8 cellular contexts compared by ENCODE assay signal in genomic region chr12:110502449-110502738, GRCh38. TPM values are rescaled to one million over a fixed set of nuclear protein-coding genes. Genes with fewer than 3 reads are reported as not detected.
DNase-seq lines count a peak whose midpoint lies in the region; ATAC-seq, FAIRE-seq and TF ChIP-seq lines count a peak whose summit lies in the region.

No MANE protein-coding gene starts in this region.

- no peaks in the 10 kb centered on the region for H3K27me3 ChIP-seq in CD4-positive, alpha-beta T cell (ENCODE audit: control insufficient read depth, insufficient read depth, low read length)
- H3K27me3 ChIP-seq in astrocyte (ENCODE audit: insufficient read depth, low read length), result no peaks in the 10 kb centered on the region

- POLR2A ChIA-PET in CD4-positive, alpha-beta T cell (lab: Charles Lee), result interaction anchor here (0.5 to 3.8 kb wide), 24 partner anchors 9 to 423 kb away, joined by 3 to 115 read pairs (median 5); partner anchors contain the start of genes ARPC3, FAM216A, GPN3 and TCTN1

- H3K27ac ChIP-seq in CD4-positive, alpha-beta T cell (ENCODE audit: low read depth, low read length), result peak overlapping the region; percentile 93
- H3K27ac ChIP-seq in astrocyte (ENCODE audit: low read depth, low read length) (peak overlapping the region; percentile 21), mesodermal cell (ENCODE audit: low read depth, low read length, severe bottlenecking) (no peak overlapping the region)

- in situ Hi-C loops in KBM-7 (cut with MboI; ENCODE audit: low pct_unique_long_range_greater_than_20kb, low sequenced_read_pairs), result no loop called here

- peaks cover 3% of the 10 kb centered on the region for H4K20me1 ChIP-seq in astrocyte (ENCODE audit: insufficient read depth, low read length)

- peaks cover 45% of the 10 kb centered on the region for H3K79me2 ChIP-seq in astrocyte (ENCODE audit: insufficient read depth, low read length)

- no peak for TF ChIP-seq CTCF in CD4-positive, alpha-beta T cell (IDR thresholded peaks at IDR 0.05)
- no peak for TF ChIP-seq CTCF in astrocyte (IDR thresholded peaks at IDR 0.05; ENCODE audit: insufficient read depth, low read depth, low read length)

- H3K9ac ChIP-seq in astrocyte (ENCODE audit: low read length), result peak overlapping the region; percentile 95

- FAIRE-seq in astrocyte (lab: Jason Lieb, UNC), result no peak

- peaks cover 39% of the 10 kb centered on the region for H3K4me1 Mint-ChIP-seq in CD4-positive, alpha-beta T cell (ENCODE audit: low read depth)
- H3K4me1 Mint-ChIP-seq in astrocyte (ENCODE audit: low read depth, unreplicated experiment), result peaks cover 11% of the 10 kb centered on the region

- peak overlapping the region; percentile 98 for H3K4me3 Mint-ChIP-seq in CD4-positive, alpha-beta T cell
- peak overlapping the region; percentile 99 for H3K4me3 Mint-ChIP-seq in astrocyte (ENCODE audit: unreplicated experiment)

- WGBS in mesodermal cell (ENCODE audit: insufficient coverage in 2 of 2), 2 experiments, result 94 to 95% methylated on average over 5 to 7 of the region's 7 CpGs

- H2AFZ ChIP-seq in astrocyte (ENCODE audit: low read depth, low read length), result peak overlapping the region; percentile 90

- no peaks in the 10 kb centered on the region for H3K9me3 Mint-ChIP-seq in CD4-positive, alpha-beta T cell
- no peaks in the 10 kb centered on the region for H3K9me3 Mint-ChIP-seq in astrocyte (ENCODE audit: unreplicated experiment)

- peaks cover 12% of the 10 kb centered on the region for H3K36me3 Mint-ChIP-seq in CD4-positive, alpha-beta T cell (ENCODE audit: low read depth)
- peaks cover 1% of the 10 kb centered on the region for H3K36me3 Mint-ChIP-seq in astrocyte (ENCODE audit: low read depth, unreplicated experiment)

- no peaks in the 10 kb centered on the region for H3K27me3 Mint-ChIP-seq in CD4-positive, alpha-beta T cell
- H3K27me3 Mint-ChIP-seq in astrocyte (ENCODE audit: low read depth, unreplicated experiment), result no peaks in the 10 kb centered on the region

- no peak for DNase-seq in CD4-positive, alpha-beta T cell
- DNase-seq in astrocyte (ENCODE audit: low read depth) (no peak), KBM-7 (no peak), NCI-H2196 treated with DMSO at 0.1 percent for 48 hours (lab: John Stamatoyannopoulos, UW; ENCODE audit: unreplicated experiment) (no peak), islet precursor cell (no peak), NCI-H187 (lab: John Stamatoyannopoulos, UW) (no peak)

- intact Hi-C loops in CD4-positive, alpha-beta T cell (cut with DNase I, micrococcal nuclease), result loop anchor here (1.0 to 5.0 kb wide), 5 partner anchors 34 to 235 kb away; partner anchors contain the start of genes ARPC3 (in 2 of the 2), PPTC7 (in 2 of the 2), FAM216A (in 1 of the 2) and GPN3 (in 1 of the 2)

- H3K9me3 ChIP-seq in CD4-positive, alpha-beta T cell (ENCODE audit: control insufficient read depth, low read length), result no peaks in the 10 kb centered on the region
- H3K9me3 ChIP-seq in astrocyte (ENCODE audit: insufficient read depth, low read depth, low read length) (no peaks in the 10 kb centered on the region), mesodermal cell (ENCODE audit: control insufficient read depth, low read length) (peaks cover 7% of the 10 kb centered on the region)

- H3K4me3 ChIP-seq in astrocyte (ENCODE audit: insufficient read depth, low read depth, low read length) (peak overlapping the region; percentile 93), mesodermal cell (ENCODE audit: extremely low read depth, insufficient read depth, low read length, poor library complexity, severe bottlenecking) (peak overlapping the region; percentile 89)

- H3K27ac Mint-ChIP-seq in CD4-positive, alpha-beta T cell, result peak overlapping the region; percentile 90
- H3K27ac Mint-ChIP-seq in astrocyte (ENCODE audit: unreplicated experiment), result peak overlapping the region; percentile 95

- peaks cover 3% of the 10 kb centered on the region for H3K36me3 ChIP-seq in astrocyte (ENCODE audit: insufficient read depth, low read length)
- H3K36me3 ChIP-seq in mesodermal cell (ENCODE audit: control insufficient read depth, insufficient read depth, low read length), result peaks cover 14% of the 10 kb centered on the region

- CTCF ChIA-PET in CD4-positive, alpha-beta T cell (lab: Charles Lee), result interaction anchor here (0.9 to 6.2 kb wide), 3 partner anchors 34 to 83 kb away, joined by 3 to 48 read pairs (median 24); partner anchors contain the start of genes ARPC3, FAM216A and GPN3

- H3K4me2 ChIP-seq in astrocyte (ENCODE audit: low read length), result peak overlapping the region; percentile 90

- H3K4me1 ChIP-seq in astrocyte (ENCODE audit: insufficient read depth, low read length) (peaks cover 8% of the 10 kb centered on the region), mesodermal cell (ENCODE audit: control insufficient read depth, insufficient read depth, low read length, poor library complexity, severe bottlenecking) (peaks cover 11% of the 10 kb centered on the region)

- ATAC-seq in CD4-positive, alpha-beta T cell (ENCODE audit: poor library complexity), result peak; percentile 7
- peak; percentile 2 for ATAC-seq in HG03135 (IDR thresholded peaks at IDR 0.05; ENCODE audit: unreplicated experiment)

RNA-seq across cellular contexts. Expression of gene RAD9B, which starts 0.3 kb away (rescaled TPM):
- under 1 TPM; 0.31 to 0.63 TPM for total RNA-seq in CD4-positive, alpha-beta T cell
- 0.53 and 0.66 TPM in 2 replicates for total RNA-seq in astrocyte
- not detected for polyA plus RNA-seq in mesodermal cell (2013, experiment 1 of 2)
- 0.56 TPM for polyA plus RNA-seq in mesodermal cell (2013, experiment 2 of 2)

RNA-seq across cellular contexts. Expression of gene VPS29, which starts 0.5 kb away (rescaled TPM):
- total RNA-seq in CD4-positive, alpha-beta T cell, result 10 to 100 TPM; 62.5 to 64.9 TPM
- total RNA-seq in astrocyte, result 78.1 and 80.7 TPM in 2 replicates
- polyA plus RNA-seq in mesodermal cell (2013, experiment 1 of 2), result 95.2 TPM
- 93.4 TPM for polyA plus RNA-seq in mesodermal cell (2013, experiment 2 of 2)

RNA-seq across cellular contexts. Expression of gene FAM216A, which starts 33.7 kb away (rescaled TPM):
- total RNA-seq in CD4-positive, alpha-beta T cell, result 1 to 10 TPM; 5.5 to 7.4 TPM
- 9.2 and 11.3 TPM in 2 replicates for total RNA-seq in astrocyte
- polyA plus RNA-seq in mesodermal cell (2013, experiment 1 of 2), result 18.5 TPM
- 19.0 TPM for polyA plus RNA-seq in mesodermal cell (2013, experiment 2 of 2)

RNA-seq across cellular contexts. Expression of gene GPN3, which starts 34.3 kb away (rescaled TPM):
- 1 to 10 TPM; 2.7 to 2.8 TPM for total RNA-seq in CD4-positive, alpha-beta T cell
- 17.7 and 19.5 TPM in 2 replicates for total RNA-seq in astrocyte
- polyA plus RNA-seq in mesodermal cell (2013, experiment 1 of 2), result 37.7 TPM
- 41.5 TPM for polyA plus RNA-seq in mesodermal cell (2013, experiment 2 of 2)

RNA-seq across cellular contexts. Expression of gene ARPC3, which starts 52.3 kb away (rescaled TPM):
- total RNA-seq in CD4-positive, alpha-beta T cell, result 100 to 1,000 TPM; 120 to 124 TPM
- 315 and 316 TPM in 2 replicates for total RNA-seq in astrocyte
- polyA plus RNA-seq in mesodermal cell (2013, experiment 1 of 2), result 420 TPM
- polyA plus RNA-seq in mesodermal cell (2013, experiment 2 of 2), result 471 TPM
